ENCODE assay signal across 10 cellular contexts in genomic region chr9:133666387-133666786, GRCh38. TPM values are rescaled to one million over a fixed set of nuclear protein-coding genes. Genes with fewer than 3 reads are reported as not detected.
"Had no signal": no experiment of that assay in that cellular context is flagged by ENCODE, and none has a peak within 500 bp of the region (broad histone marks: within the 10 kb centered on the region; RNA-seq: fewer than 3 reads in every experiment).

No MANE protein-coding gene starts in this region.

- FAIRE-seq: H54 had no signal

- H3K4me3 ChIP-seq: GM23248 had no signal

- DNase-seq: GM23248, GOT3, H9, HCEC 1CT, HFFc6, IMR-90, KBM-7 had no signal

- H3K27ac Mint-ChIP-seq: H9, HFFc6 had no signal

- H3K9ac ChIP-seq: GM23248 had no signal

- H3K27ac ChIP-seq: GM23248, HL-60 had no signal

- H3K9me3 Mint-ChIP-seq: HFFc6 had no signal

- H3K4me3 Mint-ChIP-seq: H9, HFFc6 had no signal

- H2AFZ ChIP-seq: GM23248 had no signal

RNA-seq across cellular contexts. Expression of gene DBH, which starts 30.2 kb away (rescaled TPM):
- total RNA-seq: GM23248, H9, HFFc6, HT1080, IMR-90 had no signal
- polyA plus RNA-seq: GM23248, IMR-90 had no signal

RNA-seq across cellular contexts. Expression of gene FAM163B, which starts 57.2 kb away (rescaled TPM):
- total RNA-seq: GM23248, HFFc6, HT1080, IMR-90 had no signal
- polyA plus RNA-seq: GM23248, IMR-90 had no signal
